ENCODE assay signal across 17 cellular contexts in the genomic region with DNA sequence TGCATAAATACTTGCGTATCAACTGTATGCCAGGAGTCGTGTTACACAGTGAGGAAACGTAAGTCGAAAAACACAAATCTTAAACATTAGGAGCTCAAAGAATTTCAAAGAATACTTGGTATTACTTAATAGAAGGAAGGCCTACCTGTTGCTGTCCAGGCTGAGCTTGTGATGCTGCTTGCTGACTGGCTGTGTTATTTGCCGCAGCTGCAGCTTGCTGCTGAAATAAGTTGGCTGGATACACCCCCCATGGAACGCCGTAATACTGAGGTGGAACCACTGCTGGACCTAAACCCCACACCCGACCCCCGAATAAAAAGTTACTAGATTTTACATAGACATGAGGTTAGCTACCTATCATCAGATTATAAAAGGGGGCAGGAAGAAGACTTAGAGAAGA. TPM values are rescaled to one million over a fixed set of nuclear protein-coding genes. Genes with fewer than 3 reads are reported as not detected.
DNase-seq lines count a peak whose midpoint lies in the region; ATAC-seq and TF ChIP-seq lines count a peak whose summit lies in the region.
"Had no signal": no experiment of that assay in that cellular context is flagged by ENCODE, and none has a peak within 500 bp of the region (broad histone marks: within the 10 kb centered on the region; RNA-seq: fewer than 3 reads in every experiment).

No MANE protein-coding gene starts in this region.

- no peak overlapping the region for H3K4me2 ChIP-seq in GM23338
- H3K4me2 ChIP-seq in MM.1S (ENCODE audit: low read depth, low read length), result no peak overlapping the region

- H3K9me3 Mint-ChIP-seq in CD4-positive, CD25-positive, alpha-beta regulatory T cell, result no peaks in the 10 kb centered on the region
- no peaks in the 10 kb centered on the region for H3K9me3 Mint-ChIP-seq in GM23338
- H3K9me3 Mint-ChIP-seq in nephron progenitor cell, result no peaks in the 10 kb centered on the region
- no peaks in the 10 kb centered on the region for H3K9me3 Mint-ChIP-seq in natural killer cell
- H3K9me3 Mint-ChIP-seq in stimulated activated memory B cell treated with anti-CD40 and anti-IgM and Interleukin-4, amounts not matched to agents 10 μg/mL and 1 μg/mL and 100 μg/mL, for 72 hours, result no peaks in the 10 kb centered on the region
- H3K9me3 Mint-ChIP-seq: CD8-positive, alpha-beta T cell had no signal

- no peaks in the 10 kb centered on the region for H3K4me1 ChIP-seq in CD4-positive, CD25-positive, alpha-beta regulatory T cell (ENCODE audit: control insufficient read depth, insufficient read depth, low read length, poor library complexity, severe bottlenecking)
- H3K4me1 ChIP-seq in GM23338 (ENCODE audit: insufficient read depth) (no peaks in the 10 kb centered on the region), MM.1S (ENCODE audit: low read length) (peaks cover 44% of the 10 kb centered on the region)
- H3K4me1 ChIP-seq: HAP-1 had no signal

- H3K4me3 Mint-ChIP-seq in CD4-positive, CD25-positive, alpha-beta regulatory T cell, result no peak overlapping the region
- H3K4me3 Mint-ChIP-seq in GM23338 (no peak overlapping the region), nephron progenitor cell (no peak overlapping the region), natural killer cell (no peak overlapping the region)
- no peak overlapping the region for H3K4me3 Mint-ChIP-seq in stimulated activated memory B cell treated with anti-CD40 and anti-IgM and Interleukin-4, amounts not matched to agents 10 μg/mL and 1 μg/mL and 100 μg/mL, for 72 hours
- H3K4me3 Mint-ChIP-seq: CD8-positive, alpha-beta T cell had no signal

- no peak for ATAC-seq in CD4-positive, CD25-positive, alpha-beta regulatory T cell (ENCODE audit: low read depth in 2 of 2)
- ATAC-seq in GM23338 (no peak), natural killer cell (no peak), HG03135 (IDR thresholded peaks at IDR 0.05; ENCODE audit: unreplicated experiment) (no peak)
- ATAC-seq in stimulated activated memory B cell treated with anti-CD40 and anti-IgM and Interleukin-4, amounts not matched to agents 10 μg/mL and 1 μg/mL and 100 μg/mL, for 72 hours, result no peak
- ATAC-seq: CD8-positive, alpha-beta T cell; GM12878 had no signal

- H3K4me1 Mint-ChIP-seq in CD4-positive, CD25-positive, alpha-beta regulatory T cell, result peaks cover 14 to 34% (median 17%) of the 10 kb centered on the region in 4 donors
- H3K4me1 Mint-ChIP-seq in GM23338 (peaks cover 6% of the 10 kb centered on the region), nephron progenitor cell (no peaks in the 10 kb centered on the region), natural killer cell (peaks cover 13 to 17% of the 10 kb centered on the region in 2 donors)
- no peaks in the 10 kb centered on the region for H3K4me1 Mint-ChIP-seq in stimulated activated memory B cell treated with anti-CD40 and anti-IgM and Interleukin-4, amounts not matched to agents 10 μg/mL and 1 μg/mL and 100 μg/mL, for 72 hours

- H4K20me1 ChIP-seq in GM23338 (replicated peaks; ENCODE audit: insufficient read depth), result 0 out of 2 replicates have a peak, but pooled peaks cover 18% of the 10 kb centered on the region
- 0 out of 2 replicates have a peak, but pooled peaks cover 4% of the 10 kb centered on the region for H4K20me1 ChIP-seq in MM.1S (ENCODE audit: insufficient read depth, low read length)

- H2AFZ ChIP-seq in GM23338 (no peak overlapping the region), MM.1S (ENCODE audit: low read length) (no peak overlapping the region)

- H3K36me3 Mint-ChIP-seq in CD4-positive, CD25-positive, alpha-beta regulatory T cell, result peaks cover 37% of the 10 kb centered on the region
- H3K36me3 Mint-ChIP-seq in GM23338 (ENCODE audit: low read depth) (peaks cover 53% of the 10 kb centered on the region), nephron progenitor cell (ENCODE audit: low read depth) (peaks cover 68% of the 10 kb centered on the region), natural killer cell (no peaks in the 10 kb centered on the region)
- peaks cover 35% of the 10 kb centered on the region for H3K36me3 Mint-ChIP-seq in stimulated activated memory B cell treated with anti-CD40 and anti-IgM and Interleukin-4, amounts not matched to agents 10 μg/mL and 1 μg/mL and 100 μg/mL, for 72 hours

- H3K4me3 ChIP-seq in CD4-positive, CD25-positive, alpha-beta regulatory T cell (ENCODE audit: low read depth, low read length), result no peak overlapping the region
- H3K4me3 ChIP-seq in GM23338 (no peak overlapping the region), MM.1S (ENCODE audit: low read length) (no peak overlapping the region)
- H3K4me3 ChIP-seq: GM12878, HAP-1 had no signal

- H3K9me2 ChIP-seq in GM23338 (ENCODE audit: insufficient read depth), result no peaks in the 10 kb centered on the region
- no peaks in the 10 kb centered on the region for H3K9me2 ChIP-seq in MM.1S (replicated peaks; ENCODE audit: insufficient read depth, low read length)

- H3K9ac ChIP-seq in MM.1S (ENCODE audit: low read length), result no peak overlapping the region

- H3K27ac Mint-ChIP-seq in CD4-positive, CD25-positive, alpha-beta regulatory T cell, result peak overlapping the region in 2 of 3 donors; percentile 66 to 67
- H3K27ac Mint-ChIP-seq in GM23338 (no peak overlapping the region), nephron progenitor cell (peak overlapping the region; percentile 57), natural killer cell (no peak overlapping the region)
- H3K27ac Mint-ChIP-seq in stimulated activated memory B cell treated with anti-CD40 and anti-IgM and Interleukin-4, amounts not matched to agents 10 μg/mL and 1 μg/mL and 100 μg/mL, for 72 hours, result no peak overlapping the region
- H3K27ac Mint-ChIP-seq: CD8-positive, alpha-beta T cell had no signal

- no peak overlapping the region for H3K27ac ChIP-seq in CD4-positive, CD25-positive, alpha-beta regulatory T cell (ENCODE audit: insufficient read depth, low read length, poor library complexity, severe bottlenecking)
- 0 out of 2 replicates have a peak overlapping the region, but pooled peaks have one; percentile 24 for H3K27ac ChIP-seq in GM23338 (ENCODE audit: low read depth)
- peak overlapping the region; percentile 39; the same call in 1 of the 2 replicates for H3K27ac ChIP-seq in MM.1S (ENCODE audit: low read length)

- H3K27me3 Mint-ChIP-seq in CD4-positive, CD25-positive, alpha-beta regulatory T cell, result no peaks in the 10 kb centered on the region
- H3K27me3 Mint-ChIP-seq in GM23338 (ENCODE audit: insufficient read depth, low read depth, poor library complexity), result peaks cover 13% of the 10 kb centered on the region
- no peaks in the 10 kb centered on the region for H3K27me3 Mint-ChIP-seq in nephron progenitor cell (ENCODE audit: low read depth, poor library complexity)
- no peaks in the 10 kb centered on the region for H3K27me3 Mint-ChIP-seq in natural killer cell (ENCODE audit: low read depth in 2 of 2)
- no peaks in the 10 kb centered on the region for H3K27me3 Mint-ChIP-seq in stimulated activated memory B cell treated with anti-CD40 and anti-IgM and Interleukin-4, amounts not matched to agents 10 μg/mL and 1 μg/mL and 100 μg/mL, for 72 hours

- H3K36me3 ChIP-seq in CD4-positive, CD25-positive, alpha-beta regulatory T cell (ENCODE audit: control insufficient read depth, insufficient read depth, low read length), result peaks cover 72% of the 10 kb centered on the region
- peaks cover 27% of the 10 kb centered on the region for H3K36me3 ChIP-seq in GM23338 (ENCODE audit: insufficient read depth)
- peaks cover 25% of the 10 kb centered on the region for H3K36me3 ChIP-seq in MM.1S (replicated peaks; ENCODE audit: insufficient read depth, low read length)

- intact Hi-C loops in natural killer cell (cut with micrococcal nuclease), result no loop called here

- no peaks in the 10 kb centered on the region for H3K9me3 ChIP-seq in CD4-positive, CD25-positive, alpha-beta regulatory T cell (ENCODE audit: control insufficient read depth in 2 of 2, low read length in 2 of 2)
- no peaks in the 10 kb centered on the region for H3K9me3 ChIP-seq in MM.1S (replicated peaks; ENCODE audit: insufficient read depth, low read length)
- H3K9me3 ChIP-seq: Caco-2, HAP-1 had no signal

- no peak for DNase-seq in CD4-positive, CD25-positive, alpha-beta regulatory T cell
- DNase-seq in GM23338 (ENCODE audit: low spot score) (no peak), MM.1S (no peak), nephron progenitor cell (no peak), natural killer cell (no peak)
- DNase-seq: C1 segment of cervical spinal cord; Caco-2; CD8-positive, alpha-beta T cell; DMS 273 treated with DMSO at 0.1 percent for 48 hours; DMS79; EL; GDM1; GOT3 had no signal

- no peaks in the 10 kb centered on the region for H3K27me3 ChIP-seq in CD4-positive, CD25-positive, alpha-beta regulatory T cell (ENCODE audit: control insufficient read depth, insufficient read depth, low read length)
- H3K27me3 ChIP-seq in GM23338 (ENCODE audit: insufficient read depth) (no peaks in the 10 kb centered on the region), MM.1S (replicated peaks; ENCODE audit: insufficient read depth, low read length) (no peaks in the 10 kb centered on the region)

- peaks cover 56% of the 10 kb centered on the region for H3K79me2 ChIP-seq in GM23338 (replicated peaks; ENCODE audit: insufficient read depth)
- H3K79me2 ChIP-seq in MM.1S (ENCODE audit: low read length), result peaks cover 94% of the 10 kb centered on the region

- H3F3A ChIP-seq in GM23338 (replicated peaks; ENCODE audit: low read depth) (peaks cover 9% of the 10 kb centered on the region), MM.1S (ENCODE audit: insufficient read depth, low read length) (peaks cover 31% of the 10 kb centered on the region)

- TF ChIP-seq CTCF in GM23338 (conservative IDR thresholded peaks at IDR 0.05; ENCODE audit: low read depth in 2 of 2) (no peak), MM.1S (IDR thresholded peaks at IDR 0.05; ENCODE audit: low read length) (no peak), nephron progenitor cell (IDR thresholded peaks at IDR 0.05) (no peak), natural killer cell (IDR thresholded peaks at IDR 0.05) (no peak)

TF ChIP-seq in GM23338, 12 proteins besides CTCF, POLR2A, EP300 and RAD21 (continues in another document):
- TF ChIP-seq POLR2AphosphoS5 (IDR thresholded peaks at IDR 0.05; ENCODE audit: low read depth) (no peak), ZNF331 (CRISPR knock-in tag; IDR thresholded peaks at IDR 0.05; ENCODE audit: low read depth) (no peak), ZNF114 (CRISPR knock-in tag; IDR thresholded peaks at IDR 0.05) (no peak), STAT1 (IDR thresholded peaks at IDR 0.05; ENCODE audit: unreplicated experiment) (no peak), NANOG (IDR thresholded peaks at IDR 0.05; ENCODE audit: borderline replicate concordance) (no peak), JUNB (IDR thresholded peaks at IDR 0.05; ENCODE audit: unreplicated experiment) (no peak), EZH2 (IDR thresholded peaks at IDR 0.05; ENCODE audit: low read depth, unreplicated experiment) (no peak), EZH2phosphoT487 (IDR thresholded peaks at IDR 0.05; ENCODE audit: unreplicated experiment) (no peak)

RNA-seq across cellular contexts. Expression of a gene that starts 56.4 kb away (rescaled TPM):
- 131 TPM for total RNA-seq in CD4-positive, CD25-positive, alpha-beta regulatory T cell
- 10 to 100 TPM; 15.1 to 19.9 (median 18.9) TPM for polyA plus RNA-seq in CD4-positive, CD25-positive, alpha-beta regulatory T cell
- 84.2 and 94.1 TPM in 2 replicates for total RNA-seq in GM23338 (2014; rRNA removed; shearing (Covaris generic))
- 27.8 and 29.9 TPM in 2 replicates for polyA plus RNA-seq in GM23338 (2016; fragmentation: Nextera tagmentation; extraction: Ambion mirVana)
- 100 to 1,000 TPM; 115 to 157 (median 130) TPM for total RNA-seq in natural killer cell

Comparison
In these comparisons a context has a peak if more than half of its experiments do, and no peak if none do; other contexts are left out.
1. H3K27ac Mint-ChIP-seq: peak in CD4-positive, CD25-positive, alpha-beta regulatory T cell (2 of 3) and nephron progenitor cell (single experiment); none in GM23338 (single experiment), natural killer cell (0 of 2) and stimulated activated memory B cell treated with anti-CD40 and anti-IgM and Interleukin-4, amounts not matched to agents 10 μg/mL and 1 μg/mL and 100 μg/mL, for 72 hours (single experiment).